23 cellular contexts compared by ENCODE assay signal in genomic region chr11:133302056-133302455, GRCh38.
"Had no signal": no experiment of that assay in that cellular context is flagged by ENCODE, and none has a peak within 500 bp of the region (broad histone marks: within the 10 kb centered on the region; RNA-seq: fewer than 3 reads in every experiment).

No MANE protein-coding gene starts in this region.

- H3K4me3 Mint-ChIP-seq: naive thymus-derived CD4-positive, alpha-beta T cell had no signal

- H3K36me3 ChIP-seq: esophagus squamous epithelium, gastrocnemius medialis, heart right ventricle, left lung, lower lobe of right lung had no signal

- H3K27ac Mint-ChIP-seq: naive thymus-derived CD4-positive, alpha-beta T cell had no signal

- DNase-seq: dermis blood vessel endothelial cell; dorsolateral prefrontal cortex; effector CD4-positive, alpha-beta T cell; effector memory CD4-positive, alpha-beta T cell; erythroblast; esophagus squamous epithelium; foreskin fibroblast; foreskin melanocyte; gastrocnemius medialis; glutamatergic neuron; head of caudate nucleus; heart right ventricle; hippocampal formation; left cardiac atrium; left lung; left ventricle myocardium superior; lower lobe of right lung; mesenchymal stem cell; midbrain; naive thymus-derived CD4-positive, alpha-beta T cell had no signal

- H3K27me3 ChIP-seq: dorsolateral prefrontal cortex, esophagus squamous epithelium, gastrocnemius medialis, left lung had no signal

- H3K4me1 ChIP-seq: esophagus squamous epithelium, gastrocnemius medialis, heart right ventricle, left lung, lower lobe of right lung had no signal

- ATAC-seq: esophagus mucosa; gastrocnemius medialis; heart right ventricle; left cardiac atrium; left lung; left ventricle myocardium superior; lower lobe of right lung; naive thymus-derived CD4-positive, alpha-beta T cell had no signal

- H3K27ac ChIP-seq: coronary artery, epithelial cell of prostate, esophagus squamous epithelium, gastrocnemius medialis, heart right ventricle, left lung, lower lobe of right lung had no signal

- H3K4me3 ChIP-seq: coronary artery, dorsolateral prefrontal cortex, esophagus squamous epithelium, gastrocnemius medialis, heart right ventricle, left lung, lower lobe of right lung had no signal
